15 cellular contexts compared by ENCODE assay signal in the genomic region with DNA sequence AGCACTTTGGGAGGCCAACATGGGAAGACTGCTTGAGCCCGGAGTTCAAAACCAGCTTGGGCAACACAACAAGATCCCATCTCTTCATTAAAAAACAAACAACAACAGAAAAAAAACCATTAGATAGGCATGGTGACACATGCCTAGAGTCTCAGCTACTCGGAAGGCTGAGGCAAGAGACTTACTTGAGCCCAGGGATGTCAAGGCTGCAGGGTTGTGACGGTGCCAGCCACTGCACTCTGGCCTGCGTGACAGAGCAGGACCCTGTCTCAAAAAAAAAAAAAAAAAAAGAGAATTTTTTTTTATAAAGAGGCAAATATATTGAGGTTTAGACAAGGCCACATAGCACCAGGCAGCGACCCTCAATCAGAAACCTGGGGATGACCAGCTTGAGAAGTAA.
"Had no signal": no experiment of that assay in that cellular context is flagged by ENCODE, and none has a peak within 500 bp of the region (broad histone marks: within the 10 kb centered on the region; RNA-seq: fewer than 3 reads in every experiment).

No MANE protein-coding gene starts in this region.

- H3K27me3 Mint-ChIP-seq: activated CD4-positive, alpha-beta T cell treated with anti-CD3 and anti-CD28 coated beads for 36 hours; activated naive CD4-positive, alpha-beta T cell treated with anti-CD3 and anti-CD28 coated beads, Interleukin-2, amount 50 U/mL, for 24 hours; stimulated activated naive B cell treated with anti-CD40 and anti-IgM and Interleukin-4, amounts not matched to agents 10 μg/mL and 1 μg/mL and 100 μg/mL, for 72 hours had no signal

- H3K79me2 ChIP-seq: parathyroid adenoma had no signal

- H3K27ac ChIP-seq: coronary artery, esophagus squamous epithelium, parathyroid adenoma, tibial artery, uterus had no signal

- DNase-seq: activated CD4-positive, alpha-beta memory T cell treated with anti-CD3 and anti-CD28 coated beads, Interleukin-2, amount 10 ng/mL, durations not matched to agents 7 days and 5 days; activated CD4-positive, alpha-beta T cell treated with anti-CD3 and anti-CD28 coated beads for 36 hours; activated effector memory CD4-positive, alpha-beta T cell treated with anti-CD3 and anti-CD28 coated beads, Interleukin-2, amount 50 U/mL, for 16 hours; activated T-cell treated with anti-CD3 and anti-CD28 coated beads, Interleukin-2, amount 50 U/mL, for 48 hours; central memory CD4-positive, alpha-beta T cell; esophagus squamous epithelium; hypothalamus; left ventricle myocardium superior; stimulated activated CD4-positive, alpha-beta T cell treated with anti-CD3 and anti-CD28 coated beads, Interleukin-2, amount 100 ng/mL, for 48 hours; stimulated activated naive B cell treated with anti-CD40 and anti-IgM and Interleukin-4, amounts not matched to agents 10 μg/mL and 1 μg/mL and 100 μg/mL, for 72 hours; tibial artery; uterus had no signal

- H3K4me1 ChIP-seq: esophagus squamous epithelium, tibial artery, uterus had no signal

- ATAC-seq: activated CD4-positive, alpha-beta T cell treated with anti-CD3 and anti-CD28 coated beads for 36 hours; left ventricle myocardium superior; stimulated activated naive B cell treated with anti-CD40 and anti-IgM and Interleukin-4, amounts not matched to agents 10 μg/mL and 1 μg/mL and 100 μg/mL, for 72 hours had no signal

- H2AFZ ChIP-seq: parathyroid adenoma had no signal

- H3K27ac Mint-ChIP-seq: activated CD4-positive, alpha-beta memory T cell treated with anti-CD3 and anti-CD28 coated beads, Interleukin-2, amount 10 ng/mL, durations not matched to agents 7 days and 5 days; activated CD4-positive, alpha-beta T cell treated with anti-CD3 and anti-CD28 coated beads for 36 hours; activated naive CD4-positive, alpha-beta T cell treated with anti-CD3 and anti-CD28 coated beads, Interleukin-2, amount 50 U/mL, for 24 hours; stimulated activated naive B cell treated with anti-CD40 and anti-IgM and Interleukin-4, amounts not matched to agents 10 μg/mL and 1 μg/mL and 100 μg/mL, for 72 hours had no signal

- H3K36me3 Mint-ChIP-seq: activated naive CD4-positive, alpha-beta T cell treated with anti-CD3 and anti-CD28 coated beads, Interleukin-2, amount 50 U/mL, for 24 hours had no signal

- H3K36me3 ChIP-seq: esophagus squamous epithelium, tibial artery, uterus had no signal

- H3K4me1 Mint-ChIP-seq: activated CD4-positive, alpha-beta memory T cell treated with anti-CD3 and anti-CD28 coated beads, Interleukin-2, amount 10 ng/mL, durations not matched to agents 7 days and 5 days; activated CD4-positive, alpha-beta T cell treated with anti-CD3 and anti-CD28 coated beads for 36 hours had no signal

- H3K9me3 Mint-ChIP-seq: activated CD4-positive, alpha-beta memory T cell treated with anti-CD3 and anti-CD28 coated beads, Interleukin-2, amount 10 ng/mL, durations not matched to agents 7 days and 5 days; activated naive CD4-positive, alpha-beta T cell treated with anti-CD3 and anti-CD28 coated beads, Interleukin-2, amount 50 U/mL, for 24 hours had no signal

- H3K4me3 ChIP-seq: coronary artery, esophagus squamous epithelium, tibial artery, uterus had no signal

- H3K4me3 Mint-ChIP-seq: activated CD4-positive, alpha-beta memory T cell treated with anti-CD3 and anti-CD28 coated beads, Interleukin-2, amount 10 ng/mL, durations not matched to agents 7 days and 5 days; activated CD4-positive, alpha-beta T cell treated with anti-CD3 and anti-CD28 coated beads for 36 hours; activated naive CD4-positive, alpha-beta T cell treated with anti-CD3 and anti-CD28 coated beads, Interleukin-2, amount 50 U/mL, for 24 hours; stimulated activated naive B cell treated with anti-CD40 and anti-IgM and Interleukin-4, amounts not matched to agents 10 μg/mL and 1 μg/mL and 100 μg/mL, for 72 hours had no signal

- H3K27me3 ChIP-seq: esophagus squamous epithelium, tibial artery, uterus had no signal

- H3K9me3 ChIP-seq: esophagus squamous epithelium, tibial artery, uterus had no signal

- H3K9ac ChIP-seq: parathyroid adenoma had no signal
